16 cellular contexts compared by ENCODE assay signal in genomic region chr13:79395881-79396280, GRCh38.
"Had no signal": no experiment of that assay in that cellular context is flagged by ENCODE, and none has a peak within 500 bp of the region (broad histone marks: within the 10 kb centered on the region; RNA-seq: fewer than 3 reads in every experiment).

No MANE protein-coding gene starts in this region.

- H3K27ac ChIP-seq: adrenal gland, body of pancreas, lower lobe of right lung, thyroid gland had no signal

- H3K4me3 Mint-ChIP-seq: activated B cell treated with CpG ODN at 0.5 μM for 24 hours; activated CD4-positive, alpha-beta T cell treated with anti-CD3 and anti-CD28 coated beads, Interleukin-2, amount 10 ng/mL, durations not matched to agents 24 days and 14 days; activated T-cell treated with anti-CD3 and anti-CD28 coated beads, Interleukin-2, amount 50 U/mL, for 4 hours; central memory CD8-positive, alpha-beta T cell; natural killer cell; T-helper 17 cell had no signal

- H3K4me2 ChIP-seq: smooth muscle cell had no signal

- H3K27me3 Mint-ChIP-seq: activated B cell treated with CpG ODN at 0.5 μM for 24 hours; activated CD4-positive, alpha-beta T cell treated with anti-CD3 and anti-CD28 coated beads, Interleukin-2, amount 10 ng/mL, durations not matched to agents 24 days and 14 days; central memory CD8-positive, alpha-beta T cell; T-helper 17 cell had no signal

- H3K36me3 ChIP-seq: adrenal gland had no signal

- H3K4me3 ChIP-seq: adrenal gland, body of pancreas, lower lobe of right lung, smooth muscle cell, thyroid gland had no signal

- ATAC-seq: activated T-cell treated with anti-CD3 and anti-CD28 coated beads, Interleukin-2, amount 50 U/mL, for 4 hours; body of pancreas; esophagus mucosa; left cardiac atrium; lower lobe of right lung; natural killer cell; right cardiac atrium; T-helper 17 cell had no signal

- H3K27ac Mint-ChIP-seq: activated CD4-positive, alpha-beta T cell treated with anti-CD3 and anti-CD28 coated beads, Interleukin-2, amount 10 ng/mL, durations not matched to agents 24 days and 14 days had no signal

- DNase-seq: activated B cell treated with CpG ODN at 0.5 μM for 24 hours; activated CD4-positive, alpha-beta T cell treated with anti-CD3 and anti-CD28 coated beads, Interleukin-2, amount 10 ng/mL, durations not matched to agents 24 days and 14 days; activated T-cell treated with anti-CD3 and anti-CD28 coated beads, Interleukin-2, amount 50 U/mL, for 4 hours; adrenal gland; body of pancreas; glutamatergic neuron; left cardiac atrium; lower lobe of right lung; natural killer cell; right cardiac atrium; T-helper 17 cell; thyroid gland had no signal

- FAIRE-seq: urothelium cell line had no signal

- H3K27me3 ChIP-seq: adrenal gland, body of pancreas, thyroid gland had no signal

- H3K9me3 ChIP-seq: body of pancreas, lower lobe of right lung, thyroid gland had no signal
